In genomic region chrX:103780701-103781402, GRCh38 we compare ENCODE assay signal across 30 cellular contexts.
DNase-seq lines count a peak whose midpoint lies in the region; ATAC-seq lines count a peak whose summit lies in the region.
"Had no signal": no experiment of that assay in that cellular context is flagged by ENCODE, and none has a peak within 500 bp of the region (broad histone marks: within the 10 kb centered on the region; RNA-seq: fewer than 3 reads in every experiment).

No MANE protein-coding gene starts in this region.

- peak in 11 of 14 donors; percentile 9 to 70 (median 55) for DNase-seq in C1 segment of cervical spinal cord (lab: John Stamatoyannopoulos, UW)
- DNase-seq in caudate nucleus (lab: John Stamatoyannopoulos, UW) = peak in 59 of 61 donors; percentile 2 to 93 (median 63)
- DNase-seq in posterior cingulate gyrus = peak in 9 of 10 donors; percentile 35 to 95 (median 65)
- DNase-seq in stimulated activated naive CD4-positive, alpha-beta T cell treated with Interleukin-2 at 50 U/mL for 16 hours (lab: John Stamatoyannopoulos, UW) = no peak
- DNase-seq in stimulated activated CD4-positive, alpha-beta T cell treated with anti-CD3 and anti-CD28 coated beads, Interleukin-4, amount 100 ng/mL, for 24 hours = no peak
- DNase-seq in stimulated activated naive CD8-positive, alpha-beta T cell treated with anti-CD3 and anti-CD28 coated beads, Interleukin-15, Interleukin-2, amounts not matched to agents 100 U/mL and 50 U/mL, for 24 hours = no peak
- DNase-seq: activated CD4-positive, alpha-beta memory T cell treated with anti-CD3 and anti-CD28 coated beads, Interleukin-2, amount 10 ng/mL, durations not matched to agents 7 days and 5 days; activated CD4-positive, CD25-positive, alpha-beta regulatory T cell treated with anti-CD3 and anti-CD28 coated beads, Interleukin-2, amount 50 U/mL, for 72 hours; activated CD8-positive, alpha-beta memory T cell treated with anti-CD3 and anti-CD28 coated beads, Interleukin-2, amount 50 U/mL, for 48 hours; activated naive CD4-positive, alpha-beta T cell treated with anti-CD3 and anti-CD28 coated beads, Interleukin-2, amount 10 ng/mL, durations not matched to agents 7 days and 5 days; AML-193; CD8-positive, alpha-beta memory T cell; gastrocnemius medialis; left ventricle myocardium inferior; naive B cell; NCI-H1092; NCI-H1930; NCI-H345; NCI-H748 treated with DMSO at 0.1 percent for 48 hours; pancreas; sigmoid colon; SJCRH30; stimulated activated CD4-positive, alpha-beta T cell treated with anti-CD3 and anti-CD28 coated beads, Interleukin-4, amount 100 ng/mL, for 4 hours; T-cell; uterus had no signal

- H3K27ac ChIP-seq in caudate nucleus (ENCODE audit: low read depth, low read length) (peak overlapping the region; percentile 79), layer of hippocampus (ENCODE audit: low read depth, low read length) (peak overlapping the region; percentile 79)
- H3K27ac ChIP-seq: coronary artery, gastrocnemius medialis, left ventricle myocardium inferior, pancreas, sigmoid colon, SJCRH30, thoracic aorta, uterus had no signal

- intact Hi-C loops in posterior cingulate gyrus (cut with DNase I) = no loop called here

- no peak for ATAC-seq in HG02938 (IDR thresholded peaks at IDR 0.05; ENCODE audit: unreplicated experiment)
- ATAC-seq in stimulated activated naive CD8-positive, alpha-beta T cell treated with anti-CD3 and anti-CD28 coated beads, Interleukin-15, Interleukin-2, amounts not matched to agents 100 U/mL and 50 U/mL, for 24 hours = no peak
- ATAC-seq: gastrocnemius medialis; pancreas; stimulated activated memory B cell treated with anti-CD40 and anti-IgM and Interleukin-4, amounts not matched to agents 10 μg/mL and 1 μg/mL and 100 μg/mL, for 72 hours; T-cell had no signal

- H3K27me3 ChIP-seq in layer of hippocampus (ENCODE audit: control insufficient read depth, insufficient read depth, low read length) = no peaks in the 10 kb centered on the region
- H3K27me3 ChIP-seq: pancreas, sigmoid colon, SJCRH30, uterus had no signal

Comparison
In these comparisons a context has a peak if more than half of its experiments do, and no peak if none do; other contexts are left out.
1. DNase-seq: peak in C1 segment of cervical spinal cord (11 of 14), caudate nucleus (59 of 61) and posterior cingulate gyrus (9 of 10); none in stimulated activated naive CD4-positive, alpha-beta T cell treated with Interleukin-2 at 50 U/mL for 16 hours (single experiment), stimulated activated CD4-positive, alpha-beta T cell treated with anti-CD3 and anti-CD28 coated beads, Interleukin-4, amount 100 ng/mL, for 24 hours (single experiment) and stimulated activated naive CD8-positive, alpha-beta T cell treated with anti-CD3 and anti-CD28 coated beads, Interleukin-15, Interleukin-2, amounts not matched to agents 100 U/mL and 50 U/mL, for 24 hours (single experiment).